22 cellular contexts compared by ENCODE assay signal in the genomic region with DNA sequence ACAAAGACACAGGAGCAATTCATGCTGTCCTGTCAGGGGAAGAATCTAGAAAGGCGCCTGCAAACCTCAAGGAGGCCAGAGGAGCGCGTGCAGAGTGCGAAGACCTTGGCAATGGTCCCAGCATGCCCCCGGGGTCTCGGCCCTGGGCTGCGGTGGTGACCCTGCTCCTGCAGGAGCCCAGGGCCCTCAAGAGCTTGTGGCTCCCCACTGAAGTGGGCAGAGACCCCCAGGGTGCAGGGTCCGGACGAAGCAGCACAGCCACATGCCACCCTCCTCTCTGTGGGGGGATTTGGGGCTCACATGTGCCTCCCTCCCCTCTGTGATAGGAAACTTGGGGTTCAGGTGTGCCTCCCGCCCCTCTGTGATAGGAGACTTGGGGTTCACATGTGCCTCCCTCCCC.
"Had no signal": no experiment of that assay in that cellular context is flagged by ENCODE, and none has a peak within 500 bp of the region (broad histone marks: within the 10 kb centered on the region; RNA-seq: fewer than 3 reads in every experiment).

No MANE protein-coding gene starts in this region.

- H3K27me3 ChIP-seq: dorsolateral prefrontal cortex, esophagus muscularis mucosa, foreskin keratinocyte, gastroesophageal sphincter, heart left ventricle, hepatocyte, left lung had no signal

- H3K27ac ChIP-seq: coronary artery, dorsolateral prefrontal cortex, esophagus muscularis mucosa, foreskin keratinocyte, gastroesophageal sphincter, heart left ventricle, hepatocyte, left lung, lower lobe of right lung had no signal

- H3K4me1 ChIP-seq: esophagus muscularis mucosa, foreskin keratinocyte, gastroesophageal sphincter, heart left ventricle, left lung, lower lobe of right lung had no signal

- H3K4me1 Mint-ChIP-seq: mesothelial cell of epicardium had no signal

- H3K4me2 ChIP-seq: hepatocyte had no signal

- H2AFZ ChIP-seq: hepatocyte had no signal

- ATAC-seq: foreskin keratinocyte, gastroesophageal sphincter, heart left ventricle, left lung, left ventricle myocardium superior, lower lobe of right lung, mucosa of descending colon had no signal

- H3K9me3 ChIP-seq: esophagus muscularis mucosa, gastroesophageal sphincter, heart left ventricle, left lung, lower lobe of right lung, mucosa of descending colon had no signal

- H3K27me3 Mint-ChIP-seq: naive B cell had no signal

- H3K27ac Mint-ChIP-seq: immature natural killer cell, mesothelial cell of epicardium had no signal

- H3K4me3 Mint-ChIP-seq: immature natural killer cell, mesothelial cell of epicardium, naive B cell had no signal

- H3K4me3 ChIP-seq: coronary artery, dorsolateral prefrontal cortex, esophagus muscularis mucosa, gastroesophageal sphincter, heart left ventricle, hepatocyte, left lung, lower lobe of right lung, mucosa of descending colon had no signal

- H3K9me3 Mint-ChIP-seq: immature natural killer cell, mesothelial cell of epicardium had no signal

- DNase-seq: dermis blood vessel endothelial cell; dorsolateral prefrontal cortex; effector CD4-positive, alpha-beta T cell; effector memory CD4-positive, alpha-beta T cell; foreskin keratinocyte; heart left ventricle; hypothalamus; immature natural killer cell; islet precursor cell; kidney; kidney glomerular epithelial cell; left ventricle myocardium superior; lower lobe of right lung; mesenchymal stem cell; mucosa of descending colon; naive B cell had no signal
